2 cellular contexts compared by ENCODE assay signal in genomic region chr17:28092109-28092508, GRCh38.
A peak's percentile ranks its signal among the peaks of the same experiment; 100 is the strongest.
TF ChIP-seq lines count a peak whose summit lies in the region.

No MANE protein-coding gene starts in this region.

TF ChIP-seq in IMR-90, 13 proteins besides CTCF, POLR2A, EP300 and RAD21:
- TF ChIP-seq MAFK (IDR thresholded peaks at IDR 0.05; ENCODE audit: low read depth, low read length): peak; percentile 88
- no peak for TF ChIP-seq RFX5 (IDR thresholded peaks at IDR 0.05; ENCODE audit: low read depth, low read length)
- TF ChIP-seq CHD1 (IDR thresholded peaks at IDR 0.05; ENCODE audit: low read depth, low read length): no peak

TF ChIP-seq in K562, 482 proteins besides CTCF, POLR2A, EP300 and RAD21 (continues in another document):
- no peak for TF ChIP-seq THRAP3 (IDR thresholded peaks at IDR 0.05; ENCODE audit: borderline replicate concordance)
- no peak for TF ChIP-seq KLF16 (IDR thresholded peaks at IDR 0.05)
- TF ChIP-seq ATF6 (CRISPR knock-in tag; IDR thresholded peaks at IDR 0.05): no peak
- no peak for TF ChIP-seq ZNF146 (CRISPR knock-in tag; IDR thresholded peaks at IDR 0.05; ENCODE audit: unreplicated experiment)
- TF ChIP-seq TGIF2 (CRISPR knock-in tag; IDR thresholded peaks at IDR 0.05): no peak
- peak; percentile 93 for TF ChIP-seq MAFF (IDR thresholded peaks at IDR 0.05; ENCODE audit: low read length)
- no peak for TF ChIP-seq ID3 (CRISPR knock-in tag; IDR thresholded peaks at IDR 0.05)
- TF ChIP-seq ID3 (tag; IDR thresholded peaks at IDR 0.05): no peak
- TF ChIP-seq ZBTB34 (CRISPR knock-in tag; IDR thresholded peaks at IDR 0.05): no peak
- TF ChIP-seq ZNF398 (CRISPR knock-in tag; IDR thresholded peaks at IDR 0.05): no peak
- TF ChIP-seq EHMT2 (IDR thresholded peaks at IDR 0.05): no peak
- TF ChIP-seq RB1 (IDR thresholded peaks at IDR 0.05; ENCODE audit: low read depth): no peak
- TF ChIP-seq TAF7 (tag; IDR thresholded peaks at IDR 0.05): no peak
- no peak for TF ChIP-seq ZZZ3 (IDR thresholded peaks at IDR 0.05)
- no peak for TF ChIP-seq ZNF232 (CRISPR knock-in tag; IDR thresholded peaks at IDR 0.05)
- no peak for TF ChIP-seq MED1 (CRISPR knock-in tag; IDR thresholded peaks at IDR 0.05; ENCODE audit: borderline replicate concordance)
- TF ChIP-seq SRSF7 (optimal IDR thresholded peaks at IDR 0.05; ENCODE audit: low read depth, low read length): no peak
- no peak for TF ChIP-seq CUX1 (CRISPR knock-in tag; IDR thresholded peaks at IDR 0.05)
- no peak for TF ChIP-seq HINFP (tag; conservative IDR thresholded peaks at IDR 0.05; ENCODE audit: low read depth)
- TF ChIP-seq MAFG (tag; conservative IDR thresholded peaks at IDR 0.05): peak; percentile 87
- no peak for TF ChIP-seq ZNF57 (CRISPR knock-in tag; IDR thresholded peaks at IDR 0.05)
- no peak for TF ChIP-seq EGR1 (conservative IDR thresholded peaks at IDR 0.05)
- no peak for TF ChIP-seq BCOR (IDR thresholded peaks at IDR 0.05)
- peak; percentile 89 for TF ChIP-seq MAFK (IDR thresholded peaks at IDR 0.05; ENCODE audit: low read length)
- no peak for TF ChIP-seq PHB2 (IDR thresholded peaks at IDR 0.05; ENCODE audit: low read depth)
- TF ChIP-seq ZFP1 (CRISPR knock-in tag; IDR thresholded peaks at IDR 0.05): no peak
- no peak for TF ChIP-seq IRF2 (CRISPR knock-in tag; IDR thresholded peaks at IDR 0.05)
- TF ChIP-seq ZNF318 (IDR thresholded peaks at IDR 0.05; ENCODE audit: borderline replicate concordance in 1 of 2, low read depth in 1 of 2): no peak
- TF ChIP-seq SMARCA4 (IDR thresholded peaks at IDR 0.05): no peak
- no peak for TF ChIP-seq MYBL2 (IDR thresholded peaks at IDR 0.05; ENCODE audit: low read depth)
- no peak for TF ChIP-seq MYBL2 (CRISPR knock-in tag; IDR thresholded peaks at IDR 0.05; ENCODE audit: borderline replicate concordance)
- no peak for TF ChIP-seq FOXA1 (IDR thresholded peaks at IDR 0.05; ENCODE audit: borderline replicate concordance)
- TF ChIP-seq POLR2AphosphoS2 (IDR thresholded peaks at IDR 0.05; ENCODE audit: low read length): no peak
- TF ChIP-seq SMAD4 (CRISPR knock-in tag; conservative IDR thresholded peaks at IDR 0.05): no peak
- no peak for TF ChIP-seq STAT5A (IDR thresholded peaks at IDR 0.05; ENCODE audit: borderline replicate concordance, low read length)
- peak; percentile 95 for TF ChIP-seq C11orf30 (IDR thresholded peaks at IDR 0.05; ENCODE audit: low read depth)
